In the genomic region with DNA sequence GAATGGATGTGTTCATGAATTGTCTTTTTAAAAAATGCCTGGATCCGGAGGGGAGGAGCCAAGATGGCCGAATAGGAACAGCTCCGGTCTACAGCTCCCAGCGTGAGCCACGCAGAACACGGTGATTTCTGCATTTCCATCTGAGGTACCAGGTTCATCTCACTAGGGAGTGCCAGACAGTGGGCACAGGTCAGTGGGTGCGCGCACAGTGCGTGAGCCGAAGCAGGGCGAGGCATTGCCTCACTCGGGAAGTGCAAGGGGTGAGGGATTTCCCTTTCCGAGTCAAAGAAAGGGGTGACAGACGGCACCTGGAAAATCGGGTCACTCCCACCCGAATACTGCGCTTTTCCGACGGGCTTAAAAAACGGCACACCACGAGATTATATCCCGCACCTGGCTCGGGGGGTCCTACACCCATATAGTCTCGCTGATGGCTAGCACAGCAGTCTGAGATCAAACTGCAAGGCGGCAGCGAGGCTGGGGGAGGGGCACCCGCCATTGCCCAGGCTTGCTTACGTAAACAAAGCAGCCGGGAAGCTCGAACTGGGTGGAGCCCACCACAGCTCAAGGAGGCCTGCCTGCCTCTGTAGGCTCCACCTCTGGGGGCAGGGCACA, we compare ENCODE assay signal across 1 cellular context.
A peak's percentile ranks its signal among the peaks of the same experiment; 100 is the strongest.
TF ChIP-seq lines count a peak whose summit lies in the region.

No MANE protein-coding gene starts in this region.

TF ChIP-seq in HepG2, 621 proteins besides CTCF, POLR2A, EP300 and RAD21:
- TF ChIP-seq, protein P1, sequence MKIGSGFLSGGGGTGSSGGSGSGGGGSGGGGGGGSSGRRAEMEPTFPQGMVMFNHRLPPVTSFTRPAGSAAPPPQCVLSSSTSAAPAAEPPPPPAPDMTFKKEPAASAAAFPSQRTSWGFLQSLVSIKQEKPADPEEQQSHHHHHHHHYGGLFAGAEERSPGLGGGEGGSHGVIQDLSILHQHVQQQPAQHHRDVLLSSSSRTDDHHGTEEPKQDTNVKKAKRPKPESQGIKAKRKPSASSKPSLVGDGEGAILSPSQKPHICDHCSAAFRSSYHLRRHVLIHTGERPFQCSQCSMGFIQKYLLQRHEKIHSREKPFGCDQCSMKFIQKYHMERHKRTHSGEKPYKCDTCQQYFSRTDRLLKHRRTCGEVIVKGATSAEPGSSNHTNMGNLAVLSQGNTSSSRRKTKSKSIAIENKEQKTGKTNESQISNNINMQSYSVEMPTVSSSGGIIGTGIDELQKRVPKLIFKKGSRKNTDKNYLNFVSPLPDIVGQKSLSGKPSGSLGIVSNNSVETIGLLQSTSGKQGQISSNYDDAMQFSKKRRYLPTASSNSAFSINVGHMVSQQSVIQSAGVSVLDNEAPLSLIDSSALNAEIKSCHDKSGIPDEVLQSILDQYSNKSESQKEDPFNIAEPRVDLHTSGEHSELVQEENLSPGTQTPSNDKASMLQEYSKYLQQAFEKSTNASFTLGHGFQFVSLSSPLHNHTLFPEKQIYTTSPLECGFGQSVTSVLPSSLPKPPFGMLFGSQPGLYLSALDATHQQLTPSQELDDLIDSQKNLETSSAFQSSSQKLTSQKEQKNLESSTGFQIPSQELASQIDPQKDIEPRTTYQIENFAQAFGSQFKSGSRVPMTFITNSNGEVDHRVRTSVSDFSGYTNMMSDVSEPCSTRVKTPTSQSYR (CRISPR knock-in tag; IDR thresholded peaks at IDR 0.05; ENCODE audit: borderline replicate concordance) = peak; percentile 47; the same call in 1 of the 2 replicates
